ENCODE assay signal across 9 cellular contexts in genomic region chr10:74419491-74420466, GRCh38.
A peak's percentile ranks its signal among the peaks of the same experiment; 100 is the strongest.
DNase-seq lines count a peak whose midpoint lies in the region; ATAC-seq and TF ChIP-seq lines count a peak whose summit lies in the region.
"Had no signal": no experiment of that assay in that cellular context is flagged by ENCODE, and none has a peak within 500 bp of the region (broad histone marks: within the 10 kb centered on the region; RNA-seq: fewer than 3 reads in every experiment).

No MANE protein-coding gene starts in this region.

- H3K27ac ChIP-seq in gastroesophageal sphincter: no peak overlapping the region
- H3K27ac ChIP-seq: BLaER1 had no signal

- peaks cover 2% of the 10 kb centered on the region for H3K9me3 Mint-ChIP-seq in activated B cell treated with CpG ODN at 0.5 μM for 24 hours

- DNase-seq in NCI-H1105 treated with DMSO at 0.1 percent for 48 hours (lab: John Stamatoyannopoulos, UW) (peak; percentile 25), NCI-H1105 (lab: John Stamatoyannopoulos, UW) (no peak), NAMALWA (ENCODE audit: low spot score) (peak; percentile 61), activated B cell treated with CpG ODN at 0.5 μM for 24 hours (no peak)
- DNase-seq in stimulated activated CD4-positive, alpha-beta T cell treated with anti-CD3 and anti-CD28 coated beads, Interleukin-4, amount 100 ng/mL, for 24 hours: peak; percentile 40

- POLR2A ChIA-PET in activated B cell treated with CpG ODN at 0.5 μM for 24 hours (lab: Charles Lee): interaction anchor here (0.5 to 1.6 kb wide), 2 partner anchors 259 to 406 kb away, joined by 4 read pairs; partner anchors contain the start of gene KAT6B

- TF ChIP-seq EP300 in gastroesophageal sphincter (IDR thresholded peaks at IDR 0.05): no peak

- no peak for TF ChIP-seq CTCF in activated B cell treated with CpG ODN at 0.5 μM for 24 hours (IDR thresholded peaks at IDR 0.05)
- peak in 3 of 4 experiments; percentile 47 to 54 (median 47) for TF ChIP-seq CTCF in gastroesophageal sphincter (IDR thresholded peaks at IDR 0.05)

- no peaks in the 10 kb centered on the region for H3K4me1 ChIP-seq in gastroesophageal sphincter
- H3K4me1 ChIP-seq: BLaER1 had no signal

- H3K27ac Mint-ChIP-seq in activated B cell treated with CpG ODN at 0.5 μM for 24 hours: peak overlapping the region; percentile 1

- no peak overlapping the region for H3K4me3 ChIP-seq in gastroesophageal sphincter
- H3K4me3 ChIP-seq: BLaER1 had no signal

- H3K27me3 Mint-ChIP-seq in activated B cell treated with CpG ODN at 0.5 μM for 24 hours: no peaks in the 10 kb centered on the region

- intact Hi-C loops in activated B cell treated with CpG ODN at 0.5 μM for 24 hours (cut with micrococcal nuclease): loop anchor here (1.0 to 10.0 kb wide), 3 partner anchors 603 to 815 kb away; partner anchors contain the start of gene COMTD1

- peaks cover 36% of the 10 kb centered on the region for H3K36me3 Mint-ChIP-seq in activated B cell treated with CpG ODN at 0.5 μM for 24 hours (ENCODE audit: low read depth)

- ATAC-seq in activated B cell treated with CpG ODN at 0.5 μM for 24 hours (ENCODE audit: low read depth) (peak; percentile 58), gastroesophageal sphincter (no peak), HG02571 (IDR thresholded peaks at IDR 0.05; ENCODE audit: unreplicated experiment) (no peak), HG03354 (IDR thresholded peaks at IDR 0.05; ENCODE audit: poor library complexity, severe bottlenecking, unreplicated experiment) (no peak)

- H3K4me1 Mint-ChIP-seq in activated B cell treated with CpG ODN at 0.5 μM for 24 hours: peaks cover 21% of the 10 kb centered on the region

- CTCF ChIA-PET in activated B cell treated with CpG ODN at 0.5 μM for 24 hours (lab: Charles Lee): interaction anchor here (0.6 to 1.7 kb wide), 12 partner anchors 8 to 814 kb away, joined by 3 to 11 read pairs (median 4); no protein-coding TSS in a partner anchor

- H3K9me3 ChIP-seq in gastroesophageal sphincter: no peaks in the 10 kb centered on the region

- no peaks in the 10 kb centered on the region for H3K36me3 ChIP-seq in gastroesophageal sphincter

- H3K4me3 Mint-ChIP-seq in activated B cell treated with CpG ODN at 0.5 μM for 24 hours: no peak overlapping the region

- H3K27me3 ChIP-seq in gastroesophageal sphincter: no peaks in the 10 kb centered on the region
- H3K27me3 ChIP-seq: BLaER1 had no signal

- WGBS in gastroesophageal sphincter (ENCODE audit: low coverage in 1 of 2), 2 donors: 66 to 91% methylated on average over 3 of the region's 3 CpGs

- TF ChIP-seq POLR2A in gastroesophageal sphincter (IDR thresholded peaks at IDR 0.05): no peak

Comparison
In these comparisons a context has a peak if more than half of its experiments do, and no peak if none do; other contexts are left out.
1. DNase-seq: peak in NCI-H1105 treated with DMSO at 0.1 percent for 48 hours (single experiment), NAMALWA (single experiment) and stimulated activated CD4-positive, alpha-beta T cell treated with anti-CD3 and anti-CD28 coated beads, Interleukin-4, amount 100 ng/mL, for 24 hours (single experiment); none in NCI-H1105 (single experiment) and activated B cell treated with CpG ODN at 0.5 μM for 24 hours (single experiment).